In the genomic region with DNA sequence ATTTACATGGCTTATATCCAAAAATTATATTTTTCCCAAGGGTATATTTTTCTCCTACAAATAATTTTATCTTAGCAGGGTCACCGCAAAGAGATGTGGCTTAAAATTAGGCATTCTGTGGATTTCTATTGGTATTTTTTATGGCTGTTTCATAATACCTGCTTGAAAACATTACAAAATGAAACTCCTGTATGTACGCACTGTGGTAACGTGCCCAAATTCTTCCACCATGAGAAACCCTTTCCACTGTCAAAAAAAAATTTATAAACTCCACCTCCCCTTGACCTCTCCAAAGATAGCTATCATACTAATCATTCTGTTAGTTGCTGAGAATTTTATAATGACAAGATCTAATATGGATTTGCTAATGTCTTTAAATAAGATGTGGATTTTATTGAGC, we compare ENCODE assay signal across 19 cellular contexts.
DNase-seq lines count a peak whose midpoint lies in the region; ATAC-seq and TF ChIP-seq lines count a peak whose summit lies in the region.
"Had no signal": no experiment of that assay in that cellular context is flagged by ENCODE, and none has a peak within 500 bp of the region (broad histone marks: within the 10 kb centered on the region; RNA-seq: fewer than 3 reads in every experiment).

No MANE protein-coding gene starts in this region.

- H3K27ac ChIP-seq in GM23248 (peak overlapping the region; percentile 46), breast epithelium (peak overlapping the region; percentile 53 to 80), testis (peak overlapping the region; percentile 80 to 85)
- H3K27ac ChIP-seq: neutrophil, SJCRH30 had no signal

- DNase-seq in GM23248 = peak; percentile 82
- no peak for DNase-seq in breast epithelium (ENCODE audit: low spot score in 2 of 2)
- DNase-seq in left cardiac atrium = no peak
- no peak for DNase-seq in testis
- DNase-seq in occipital lobe (lab: John Stamatoyannopoulos, UW) = no peak
- DNase-seq in activated CD8-positive, alpha-beta memory T cell treated with anti-CD3 and anti-CD28 coated beads for 24 hours = no peak
- DNase-seq: activated CD4-positive, alpha-beta T cell treated with anti-CD3 and anti-CD28 coated beads for 48 hours; activated naive CD8-positive, alpha-beta T cell treated with anti-CD3 and anti-CD28 coated beads, Interleukin-2, amount 10 ng/mL, durations not matched to agents 7 days and 5 days; activated T-cell treated with anti-CD3 and anti-CD28 coated beads, Interleukin-2, amount 50 U/mL, for 1 hour; CD4-positive, alpha-beta T cell; NCI-H187 treated with DMSO at 0.1 percent for 48 hours; NCI-H510A; SJCRH30; spleen; stimulated activated naive CD8-positive, alpha-beta T cell treated with anti-CD3 and anti-CD28 coated beads, Interleukin-15, amount 100 ng/mL, for 72 hours; T1000 had no signal

- peaks cover 16% of the 10 kb centered on the region for H4K20me1 ChIP-seq in GM23248 (ENCODE audit: insufficient read depth)

- peak overlapping the region; percentile 53 for H3K4me2 ChIP-seq in GM23248 (ENCODE audit: unreplicated experiment)

- peak overlapping the region; percentile 26; the same call in 1 of the 2 replicates for H3K9ac ChIP-seq in GM23248

- in situ Hi-C loops in GM23248 (cut with MboI) = no loop called here

- TF ChIP-seq POLR2A in breast epithelium (IDR thresholded peaks at IDR 0.05) = no peak
- no peak for TF ChIP-seq POLR2A in testis (IDR thresholded peaks at IDR 0.05)

- H3F3A ChIP-seq in GM23248 (ENCODE audit: insufficient read depth) = peaks cover 16% of the 10 kb centered on the region; the same call in 1 of the 2 replicates

- H3K4me1 ChIP-seq in GM23248 (ENCODE audit: insufficient read depth) = peaks cover 29% of the 10 kb centered on the region
- no peaks in the 10 kb centered on the region for H3K4me1 ChIP-seq in breast epithelium
- H3K4me1 ChIP-seq in testis = peaks cover 29% of the 10 kb centered on the region
- H3K4me1 ChIP-seq: SJCRH30 had no signal

- H3K9me3 ChIP-seq in GM23248 (ENCODE audit: low read depth) = no peaks in the 10 kb centered on the region
- H3K9me3 ChIP-seq in breast epithelium = no peaks in the 10 kb centered on the region
- H3K9me3 ChIP-seq in testis = no peaks in the 10 kb centered on the region
- H3K9me3 ChIP-seq: neutrophil, SJCRH30 had no signal

- no peaks in the 10 kb centered on the region for H3K9me2 ChIP-seq in GM23248 (ENCODE audit: insufficient read depth)

- no peak for TF ChIP-seq CTCF in breast epithelium (IDR thresholded peaks at IDR 0.05)
- no peak for TF ChIP-seq CTCF in testis (IDR thresholded peaks at IDR 0.05)

- H3K4me3 ChIP-seq in GM23248 (peak overlapping the region; percentile 17), breast epithelium (no peak overlapping the region), testis (no peak overlapping the region)
- H3K4me3 ChIP-seq: SJCRH30, spleen had no signal

- H2AFZ ChIP-seq in GM23248 = no peak overlapping the region

- peaks cover 86% of the 10 kb centered on the region for H3K79me2 ChIP-seq in GM23248 (ENCODE audit: insufficient read depth)

- ATAC-seq in left cardiac atrium (peak; percentile 29 to 74), GM21576 (IDR thresholded peaks at IDR 0.05; ENCODE audit: unreplicated experiment) (no peak), GM21825 (IDR thresholded peaks at IDR 0.05; ENCODE audit: unreplicated experiment) (no peak)
- ATAC-seq: stimulated activated naive CD8-positive, alpha-beta T cell treated with anti-CD3 and anti-CD28 coated beads, Interleukin-15, amount 100 ng/mL, for 72 hours had no signal

- WGBS in GM23248 (ENCODE audit: low coverage in 1 of 2, low lambda C conversion rate in 2 of 2, missing lambda C conversion rate in 2 of 2), 2 experiments = 7 to 16% methylated on average over 3 of the region's 3 CpGs
- 45 to 52% methylated on average over 3 of the region's 3 CpGs for WGBS in testis, 2 donors

- H3K27me3 ChIP-seq in GM23248 (replicated peaks; ENCODE audit: insufficient read depth) = no peaks in the 10 kb centered on the region
- H3K27me3 ChIP-seq in breast epithelium = no peaks in the 10 kb centered on the region
- H3K27me3 ChIP-seq in testis = no peaks in the 10 kb centered on the region
- H3K27me3 ChIP-seq: neutrophil, SJCRH30, spleen had no signal

- no peaks in the 10 kb centered on the region for H3K36me3 ChIP-seq in GM23248 (ENCODE audit: low read depth)
- no peaks in the 10 kb centered on the region for H3K36me3 ChIP-seq in breast epithelium
- no peaks in the 10 kb centered on the region for H3K36me3 ChIP-seq in testis (ENCODE audit: low read depth, missing control alignments)
- H3K36me3 ChIP-seq: neutrophil, SJCRH30, spleen had no signal

- intact Hi-C loops in breast epithelium (cut with DNase I; ENCODE audit: low total_unique reads) (no loop called here), left cardiac atrium (cut with DNase I) (no loop called here), testis (cut with DNase I; ENCODE audit: low total_unique reads) (no loop called here)

Comparison
In these comparisons a context has a peak if more than half of its experiments do, and no peak if none do; other contexts are left out.
1. ATAC-seq: peak in left cardiac atrium (2 of 2); none in GM21576 (single experiment) and GM21825 (single experiment).
2. Peak in every context shown above with its lines, with median percentiles within 50 percentile points of each other: H3K27ac ChIP-seq.